ENCODE assay signal across 9 cellular contexts in the genomic region with DNA sequence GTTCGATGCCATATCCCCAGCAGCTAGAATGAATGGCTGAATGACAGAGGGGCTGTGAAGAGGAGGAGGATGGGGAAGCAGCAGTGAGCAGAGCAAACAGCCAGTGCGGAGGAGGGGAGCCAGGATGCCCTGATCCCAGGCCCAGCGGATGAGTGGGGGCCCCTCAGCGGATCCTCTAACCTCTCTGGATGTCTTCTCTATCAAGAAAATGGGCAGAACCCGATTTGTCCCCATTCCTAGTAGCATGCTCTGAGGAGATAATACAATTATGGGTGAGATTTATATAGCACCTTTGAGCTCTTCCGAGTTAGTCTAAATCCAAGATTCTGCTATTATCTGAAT. TPM values are rescaled to one million over a fixed set of nuclear protein-coding genes. Genes with fewer than 3 reads are reported as not detected.
A peak's percentile ranks its signal among the peaks of the same experiment; 100 is the strongest.
DNase-seq lines count a peak whose midpoint lies in the region; ATAC-seq, FAIRE-seq and TF ChIP-seq lines count a peak whose summit lies in the region.
"Had no signal": no experiment of that assay in that cellular context is flagged by ENCODE, and none has a peak within 500 bp of the region (broad histone marks: within the 10 kb centered on the region; RNA-seq: fewer than 3 reads in every experiment).

No MANE protein-coding gene starts in this region.

- no peak for TF ChIP-seq POLR2A in breast epithelium (IDR thresholded peaks at IDR 0.05)
- TF ChIP-seq POLR2A in tibial nerve (IDR thresholded peaks at IDR 0.05) = no peak
- TF ChIP-seq POLR2A in GM12891 (IDR thresholded peaks at IDR 0.05; ENCODE audit: low read depth, low read length) = no peak

- H3K9me3 Mint-ChIP-seq in activated T-cell treated with anti-CD3 and anti-CD28 coated beads, Interleukin-2, amount 50 U/mL, for 24 hours = no peaks in the 10 kb centered on the region

- peak overlapping the region; percentile 96 for H3K27ac Mint-ChIP-seq in activated T-cell treated with anti-CD3 and anti-CD28 coated beads, Interleukin-2, amount 50 U/mL, for 24 hours

- H3K18ac ChIP-seq in mesenchymal stem cell (ENCODE audit: low read depth in 1 of 2, low read length in 2 of 2) = peak overlapping the region; percentile 97 to 100

- H2BK15ac ChIP-seq in mesenchymal stem cell (ENCODE audit: low read depth, poor library complexity, severe bottlenecking) = peak overlapping the region; percentile 85

- peak overlapping the region; percentile 54 for H3K4me3 Mint-ChIP-seq in activated T-cell treated with anti-CD3 and anti-CD28 coated beads, Interleukin-2, amount 50 U/mL, for 24 hours

- H3K27ac ChIP-seq in breast epithelium = peak overlapping the region; percentile 94
- H3K27ac ChIP-seq in mesenchymal stem cell (ENCODE audit: low read length, poor library complexity, severe bottlenecking) = peak overlapping the region; percentile 99
- peak overlapping the region; percentile 62 to 98 (median 85) for H3K27ac ChIP-seq in tibial nerve

- H4K91ac ChIP-seq in mesenchymal stem cell (ENCODE audit: low read length) = peak overlapping the region; percentile 100

- H3K36me3 ChIP-seq in breast epithelium (no peaks in the 10 kb centered on the region), mesenchymal stem cell (ENCODE audit: control insufficient read depth in 1 of 2, insufficient read depth in 2 of 2, low read depth in 1 of 2, low read length in 2 of 2) (peaks cover 8 to 13% of the 10 kb centered on the region in 2 experiments), tibial nerve (peaks cover 0 to 9% (median 4%) of the 10 kb centered on the region in 3 donors)

- DNase-seq in activated T-cell treated with anti-CD3 and anti-CD28 coated beads, Interleukin-2, amount 50 U/mL, for 24 hours = peak; percentile 49
- DNase-seq in activated T-cell treated with anti-CD3 and anti-CD28 coated beads, Interleukin-2, amount 50 U/mL, for 1 hour = no peak
- no peak for DNase-seq in breast epithelium (ENCODE audit: low spot score in 2 of 2)
- DNase-seq in mesenchymal stem cell = no peak
- DNase-seq in tibial nerve (ENCODE audit: low spot score in 2 of 2) = no peak
- no peak for DNase-seq in EL
- DNase-seq in GM12891 (ENCODE audit: insufficient read length, low spot score) = no peak

- no peaks in the 10 kb centered on the region for H3K27me3 ChIP-seq in breast epithelium
- no peaks in the 10 kb centered on the region for H3K27me3 ChIP-seq in mesenchymal stem cell (ENCODE audit: control insufficient read depth in 1 of 2, insufficient read depth in 1 of 2, low read length in 2 of 2)
- H3K27me3 ChIP-seq in tibial nerve = no peaks in the 10 kb centered on the region

- peak overlapping the region; percentile 36 for H3K4me2 ChIP-seq in mesenchymal stem cell (ENCODE audit: low read length, poor library complexity, severe bottlenecking)

- H3K4ac ChIP-seq in mesenchymal stem cell (ENCODE audit: low read depth in 1 of 2, low read length in 2 of 2) = peak overlapping the region; percentile 99

- no peak for TF ChIP-seq EP300 in tibial nerve (IDR thresholded peaks at IDR 0.05)

- peak overlapping the region; percentile 98 for H2BK5ac ChIP-seq in mesenchymal stem cell (ENCODE audit: low read depth, low read length, poor library complexity, severe bottlenecking)

- TF ChIP-seq CTCF in breast epithelium (IDR thresholded peaks at IDR 0.05) (no peak), tibial nerve (IDR thresholded peaks at IDR 0.05) (no peak)

- H3K4me1 ChIP-seq in breast epithelium (peaks cover 52 to 61% of the 10 kb centered on the region in 2 donors), mesenchymal stem cell (ENCODE audit: control insufficient read depth, insufficient read depth, low read depth, low read length) (peaks cover 77% of the 10 kb centered on the region), tibial nerve (peaks cover 3 to 100% (median 92%) of the 10 kb centered on the region in 4 donors)

- H3K23ac ChIP-seq in mesenchymal stem cell (ENCODE audit: low read length in 2 of 2) = peak overlapping the region in 1 of 2 experiments; percentile 29

- no peak for FAIRE-seq in GM12891 (lab: Jason Lieb, UNC)
- FAIRE-seq: urothelium cell line had no signal

- H3K14ac ChIP-seq in mesenchymal stem cell (ENCODE audit: low read length in 2 of 2) = peak overlapping the region in 1 of 2 experiments; percentile 86

- H3K4me3 ChIP-seq in breast epithelium (peak overlapping the region in 1 of 3 donors; percentile 50), mesenchymal stem cell (ENCODE audit: insufficient read depth in 1 of 2, low read depth in 1 of 2, low read length in 2 of 2) (peak overlapping the region in 1 of 2 experiments; percentile 59), tibial nerve (no peak overlapping the region)

- H3K4me1 Mint-ChIP-seq in activated T-cell treated with anti-CD3 and anti-CD28 coated beads, Interleukin-2, amount 50 U/mL, for 24 hours (ENCODE audit: low read depth) = peaks cover 95% of the 10 kb centered on the region

- peak overlapping the region; percentile 95 to 100 for H2BK12ac ChIP-seq in mesenchymal stem cell (ENCODE audit: low read length in 2 of 2)

- H3K9ac ChIP-seq in mesenchymal stem cell (ENCODE audit: low read length) = peak overlapping the region; percentile 88

- peak overlapping the region; percentile 100 for H2AK5ac ChIP-seq in mesenchymal stem cell (ENCODE audit: low read length, severe bottlenecking)

- peaks cover 13% of the 10 kb centered on the region for H3K36me3 Mint-ChIP-seq in activated T-cell treated with anti-CD3 and anti-CD28 coated beads, Interleukin-2, amount 50 U/mL, for 24 hours (ENCODE audit: low read depth)

- peak overlapping the region; percentile 98 for H4K8ac ChIP-seq in mesenchymal stem cell (ENCODE audit: low read length)

- no peak overlapping the region for H2AFZ ChIP-seq in mesenchymal stem cell (ENCODE audit: low read depth, low read length)

- H2BK120ac ChIP-seq in mesenchymal stem cell (ENCODE audit: low read depth, low read length) = peak overlapping the region; percentile 99

- whole genome bisulfite sequencing in mesenchymal stem cell = 0% methylated on average over 3 of the region's 6 CpGs
- 23 to 44% methylated on average over 6 of the region's 6 CpGs for WGBS in tibial nerve, 2 donors

- ATAC-seq in HG02981 (IDR thresholded peaks at IDR 0.05; ENCODE audit: unreplicated experiment) = no peak

- no peaks in the 10 kb centered on the region for H3K27me3 Mint-ChIP-seq in activated T-cell treated with anti-CD3 and anti-CD28 coated beads, Interleukin-2, amount 50 U/mL, for 24 hours

- intact Hi-C loops in breast epithelium (cut with DNase I; ENCODE audit: low total_unique reads) = loop anchor here (5.0 kb wide), 1 partner anchor 36 kb away; a partner anchor contains a TSS

- peaks cover 2% of the 10 kb centered on the region for H3K79me1 ChIP-seq in mesenchymal stem cell (replicated peaks; ENCODE audit: low read length, poor library complexity, severe bottlenecking)

- H3K9me3 ChIP-seq in breast epithelium (no peaks in the 10 kb centered on the region), mesenchymal stem cell (ENCODE audit: control insufficient read depth, low read length) (no peaks in the 10 kb centered on the region), tibial nerve (no peaks in the 10 kb centered on the region)

TF ChIP-seq in GM12891, 5 proteins besides CTCF, POLR2A, EP300 and RAD21:
- TF ChIP-seq TAF1 (IDR thresholded peaks at IDR 0.05; ENCODE audit: low read depth, low read length) (no peak), POU2F2 (IDR thresholded peaks at IDR 0.05; ENCODE audit: low read depth, low read length) (no peak), SPI1 (IDR thresholded peaks at IDR 0.05; ENCODE audit: low read depth, low read length) (no peak), POLR2AphosphoS5 (IDR thresholded peaks at IDR 0.05; ENCODE audit: low read depth, low read length) (no peak)

RNA-seq across cellular contexts. Expression of a gene that starts 30.0 kb away (rescaled TPM):
- 1,000 to 10,000 TPM; 3,137 to 4,833 (median 3,312) TPM for total RNA-seq in breast epithelium
- 3,349 TPM for polyA plus RNA-seq in mesenchymal stem cell (2013, experiment 1 of 2)
- 3,313 TPM for polyA plus RNA-seq in mesenchymal stem cell (2013, experiment 2 of 2)
- total RNA-seq in tibial nerve = 1,000 to 10,000 TPM; 1,234 to 2,921 (median 1,418) TPM
- polyA plus RNA-seq in GM12891 (2012; ENCODE audit: low read depth, missing spikeins) = 5,981 TPM

RNA-seq across cellular contexts. Expression of a gene that starts 34.6 kb away (rescaled TPM):
- total RNA-seq in breast epithelium (10 to 100 TPM; 44.8 to 74.1 (median 53.9) TPM), tibial nerve (100 to 1,000 TPM; 217 to 428 (median 330) TPM)
- polyA plus RNA-seq in mesenchymal stem cell (2013, experiment 1 of 2) = 90.4 TPM
- polyA plus RNA-seq in mesenchymal stem cell (2013, experiment 2 of 2) = 88.1 TPM
- 17.6 TPM for polyA plus RNA-seq in GM12891 (2012; ENCODE audit: low read depth, missing spikeins)

RNA-seq across cellular contexts. Expression of a gene that starts 36.4 kb away (rescaled TPM):
- total RNA-seq in breast epithelium (10 to 100 TPM; 50.1 to 79.6 (median 73.4) TPM), tibial nerve (100 to 1,000 TPM in 2 of 4 donors, 10 to 100 TPM in 2; 44.6 to 138 (median 106) TPM)
- polyA plus RNA-seq in mesenchymal stem cell (2013, experiment 1 of 2) = 19.7 TPM
- 17.3 TPM for polyA plus RNA-seq in mesenchymal stem cell (2013, experiment 2 of 2)
- polyA plus RNA-seq in GM12891 (2012; ENCODE audit: low read depth, missing spikeins) = 39.6 TPM
